ENCODE assay signal across 8 cellular contexts in genomic region chr12:6537580-6538419, GRCh38. TPM values are rescaled to one million over a fixed set of nuclear protein-coding genes. Genes with fewer than 3 reads are reported as not detected.
DNase-seq lines count a peak whose midpoint lies in the region; TF ChIP-seq lines count a peak whose summit lies in the region.
"Not testable (repeated sequence)": the region's sequence is repeated elsewhere in the genome, so short reads cannot be mapped to it uniquely, and the experiment has no call there.

No MANE protein-coding gene starts in this region.

- H3K9me3 ChIP-seq in BLaER1, HAP-1: not testable (repeated sequence)

- DNase-seq in HAP-1 (ENCODE audit: low spot score in 2 of 2) (peak; percentile 59 to 89), NCI-H2196 treated with DMSO at 0.1 percent for 48 hours (lab: John Stamatoyannopoulos, UW; ENCODE audit: unreplicated experiment) (peak; percentile 17), fibroblast of mammary gland (ENCODE audit: low read depth) (peak; percentile 84), myocyte (ENCODE audit: low read depth) (peak; percentile 90)
- DNase-seq in T-helper 2 cell treated with Interferon-gamma antibody and Interleukin-4, amounts not matched to agents 5 μg/mL and 100 μg/mL, for 36 hours (ENCODE audit: low spot score) = peak; percentile 72
- peak; percentile 91 for DNase-seq in activated naive CD4-positive, alpha-beta T cell treated with anti-CD3 and anti-CD28 coated beads, Interleukin-2, amount 10 ng/mL, durations not matched to agents 7 days and 5 days
- DNase-seq in stimulated activated CD8-positive, alpha-beta memory T cell treated with anti-CD3 and anti-CD28 coated beads, Interleukin-12 subunit alpha, Interleukin-12 subunit beta, amount 100 ng/mL, for 24 hours (ENCODE audit: extremely low read depth) = peak; percentile 52

- CTCF ChIA-PET in activated naive CD4-positive, alpha-beta T cell treated with anti-CD3 and anti-CD28 coated beads, Interleukin-2, amount 10 ng/mL, durations not matched to agents 7 days and 5 days (lab: Charles Lee) = interaction anchor here (0.6 to 10.1 kb wide), 14 partner anchors 15 to 163 kb away, joined by 3 to 128 read pairs (median 4); partner anchors contain the start of genes IFFO1 and VAMP1

- peak overlapping the region; percentile 97 for H3K4me3 ChIP-seq in BLaER1
- H3K4me3 ChIP-seq in HAP-1 = not testable (repeated sequence)
- H3K4me3 ChIP-seq in fibroblast of mammary gland (ENCODE audit: control insufficient read depth, low read depth, low read length) = peak overlapping the region; percentile 13

- in situ Hi-C loops in HAP-1 (cut with MboI; ENCODE audit: low sequenced_read_pairs) = not testable (repeated sequence)

- peak overlapping the region; percentile 93 for H3K4me2 ChIP-seq in BLaER1

- peaks cover 53% of the 10 kb centered on the region for H3K4me1 Mint-ChIP-seq in T-helper 2 cell treated with Interferon-gamma antibody and Interleukin-4, amounts not matched to agents 5 μg/mL and 100 μg/mL, for 36 hours (ENCODE audit: low read depth)
- peaks cover 76% of the 10 kb centered on the region for H3K4me1 Mint-ChIP-seq in activated naive CD4-positive, alpha-beta T cell treated with anti-CD3 and anti-CD28 coated beads, Interleukin-2, amount 10 ng/mL, durations not matched to agents 7 days and 5 days

- peak overlapping the region; percentile 99; the same call in 1 of the 2 replicates for H3K9ac ChIP-seq in BLaER1

- peak overlapping the region; percentile 87 for H3K27ac Mint-ChIP-seq in T-helper 2 cell treated with Interferon-gamma antibody and Interleukin-4, amounts not matched to agents 5 μg/mL and 100 μg/mL, for 36 hours
- peak overlapping the region; percentile 99 for H3K27ac Mint-ChIP-seq in activated naive CD4-positive, alpha-beta T cell treated with anti-CD3 and anti-CD28 coated beads, Interleukin-2, amount 10 ng/mL, durations not matched to agents 7 days and 5 days

- H3K36me3 Mint-ChIP-seq in T-helper 2 cell treated with Interferon-gamma antibody and Interleukin-4, amounts not matched to agents 5 μg/mL and 100 μg/mL, for 36 hours (ENCODE audit: low read depth) = peaks cover 57% of the 10 kb centered on the region
- peaks cover 48% of the 10 kb centered on the region for H3K36me3 Mint-ChIP-seq in activated naive CD4-positive, alpha-beta T cell treated with anti-CD3 and anti-CD28 coated beads, Interleukin-2, amount 10 ng/mL, durations not matched to agents 7 days and 5 days

- H3K4me1 ChIP-seq in BLaER1 (peaks cover 76% of the 10 kb centered on the region), HAP-1 (peaks cover 14% of the 10 kb centered on the region)

- 0 out of 2 replicates have a peak overlapping the region, but pooled peaks have one; percentile 25 for H3K27ac ChIP-seq in BLaER1

- not testable (repeated sequence) for H3K27me3 Mint-ChIP-seq in T-helper 2 cell treated with Interferon-gamma antibody and Interleukin-4, amounts not matched to agents 5 μg/mL and 100 μg/mL, for 36 hours (ENCODE audit: low read depth); activated naive CD4-positive, alpha-beta T cell treated with anti-CD3 and anti-CD28 coated beads, Interleukin-2, amount 10 ng/mL, durations not matched to agents 7 days and 5 days

- H4K20me1 ChIP-seq in BLaER1 = peaks cover 73% of the 10 kb centered on the region

- peaks cover 61% of the 10 kb centered on the region for H3K36me3 ChIP-seq in BLaER1
- H3K36me3 ChIP-seq in HAP-1 (replicated peaks) = peaks cover 70% of the 10 kb centered on the region

- H3K27me3 ChIP-seq in BLaER1; HAP-1 (ENCODE audit: low read depth): not testable (repeated sequence)

- peak; percentile 65 for TF ChIP-seq CTCF in fibroblast of mammary gland (conservative IDR thresholded peaks at IDR 0.05; ENCODE audit: control insufficient read depth, insufficient read depth, low read depth, low read length)

- not testable (repeated sequence) for H3K9me3 Mint-ChIP-seq in T-helper 2 cell treated with Interferon-gamma antibody and Interleukin-4, amounts not matched to agents 5 μg/mL and 100 μg/mL, for 36 hours; activated naive CD4-positive, alpha-beta T cell treated with anti-CD3 and anti-CD28 coated beads, Interleukin-2, amount 10 ng/mL, durations not matched to agents 7 days and 5 days

- H3K4me3 Mint-ChIP-seq in T-helper 2 cell treated with Interferon-gamma antibody and Interleukin-4, amounts not matched to agents 5 μg/mL and 100 μg/mL, for 36 hours = peak overlapping the region; percentile 99
- peak overlapping the region; percentile 98 for H3K4me3 Mint-ChIP-seq in activated naive CD4-positive, alpha-beta T cell treated with anti-CD3 and anti-CD28 coated beads, Interleukin-2, amount 10 ng/mL, durations not matched to agents 7 days and 5 days

RNA-seq across cellular contexts. Expression of gene GAPDH, which starts 3.5 kb away (rescaled TPM):
- total RNA-seq in myocyte = 5,449 and 7,261 TPM in 2 replicates
- 8,217 TPM for polyA plus RNA-seq in myocyte (2012)

RNA-seq across cellular contexts. Expression of gene IFFO1, which starts 18.0 kb away (rescaled TPM):
- total RNA-seq in myocyte = 221 and 252 TPM in 2 replicates
- polyA plus RNA-seq in myocyte (2012) = 84.5 TPM

RNA-seq across cellular contexts. Expression of gene NOP2, which starts 30.3 kb away (rescaled TPM):
- 53.3 and 81.3 TPM in 2 replicates for total RNA-seq in myocyte
- polyA plus RNA-seq in myocyte (2012) = 33.9 TPM

RNA-seq across cellular contexts. Expression of gene NCAPD2, which starts 43.9 kb away (rescaled TPM):
- total RNA-seq in myocyte = 15.5 and 40.4 TPM in 2 replicates
- polyA plus RNA-seq in myocyte (2012) = 17.4 TPM

RNA-seq across cellular contexts. Expression of gene MRPL51, which starts 44.7 kb away (rescaled TPM):
- total RNA-seq in myocyte = 66.5 and 92.2 TPM in 2 replicates
- 178 TPM for polyA plus RNA-seq in myocyte (2012)

Comparison
In these comparisons a context has a peak if more than half of its experiments do, and no peak if none do; other contexts are left out.
1. DNase-seq: peak in every context shown above with its lines; median percentile 91 in activated naive CD4-positive, alpha-beta T cell treated with anti-CD3 and anti-CD28 coated beads, Interleukin-2, amount 10 ng/mL, durations not matched to agents 7 days and 5 days; 90 in myocyte; 84 in fibroblast of mammary gland; 74 in HAP-1; 72 in T-helper 2 cell treated with Interferon-gamma antibody and Interleukin-4, amounts not matched to agents 5 μg/mL and 100 μg/mL, for 36 hours; 52 in stimulated activated CD8-positive, alpha-beta memory T cell treated with anti-CD3 and anti-CD28 coated beads, Interleukin-12 subunit alpha, Interleukin-12 subunit beta, amount 100 ng/mL, for 24 hours; 17 in NCI-H2196 treated with DMSO at 0.1 percent for 48 hours.